19 cellular contexts compared by ENCODE assay signal in the genomic region with DNA sequence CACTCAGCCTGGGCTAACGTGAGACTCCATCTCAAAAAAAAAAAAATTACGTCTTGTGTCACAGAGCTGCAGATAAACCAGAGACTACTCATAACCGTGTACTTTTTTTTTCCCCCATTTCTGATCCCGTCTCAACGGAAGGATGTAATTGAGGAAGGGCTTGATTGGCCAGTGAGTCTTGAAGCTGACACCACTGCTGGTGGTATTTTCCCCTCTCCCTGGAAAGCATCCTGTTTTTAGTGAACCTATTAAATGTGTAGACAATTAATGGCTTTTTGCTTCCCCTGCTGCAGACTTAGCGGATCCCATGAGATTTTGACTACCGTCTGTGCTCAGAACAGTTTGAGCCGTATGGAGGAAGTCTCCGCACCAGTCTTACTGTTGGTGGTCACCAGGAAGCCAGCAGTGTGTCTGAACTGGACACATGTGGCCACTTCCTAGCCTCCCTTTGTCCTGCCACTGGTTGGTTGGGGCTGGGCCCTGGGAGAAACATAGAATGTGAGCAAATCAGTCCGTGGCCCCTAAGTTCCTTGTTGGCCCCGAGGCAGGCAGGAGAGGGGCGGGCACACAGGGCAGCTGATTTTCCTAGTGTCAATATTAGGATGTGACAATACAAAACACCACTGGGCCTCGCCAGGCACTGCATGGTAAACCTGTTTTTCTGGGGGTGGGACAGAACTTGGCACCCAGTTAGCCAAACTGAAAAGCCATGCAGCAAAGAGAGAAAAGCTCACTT. TPM values are rescaled to one million over a fixed set of nuclear protein-coding genes. Genes with fewer than 3 reads are reported as not detected.
DNase-seq lines count a peak whose midpoint lies in the region; ATAC-seq and TF ChIP-seq lines count a peak whose summit lies in the region.
"Had no signal": no experiment of that assay in that cellular context is flagged by ENCODE, and none has a peak within 500 bp of the region (broad histone marks: within the 10 kb centered on the region; RNA-seq: fewer than 3 reads in every experiment).

No MANE protein-coding gene starts in this region.

- H3K9me3 Mint-ChIP-seq in MCF 10A (ENCODE audit: unreplicated experiment) (no peaks in the 10 kb centered on the region), type B pancreatic cell (no peaks in the 10 kb centered on the region)
- H3K9me3 Mint-ChIP-seq: CD8-positive, alpha-beta memory T cell; stimulated activated naive CD8-positive, alpha-beta T cell treated with anti-CD3 and anti-CD28 coated beads, Interleukin-15, amount 100 ng/mL, for 72 hours had no signal

- H3K27ac ChIP-seq in breast epithelium (peak overlapping the region; percentile 68 to 72), WERI-Rb-1 (no peak overlapping the region)
- H3K27ac ChIP-seq: hepatocyte, sigmoid colon, SJSA1, vagina had no signal

- H3K4me1 Mint-ChIP-seq in MCF 10A (ENCODE audit: insufficient read depth, unreplicated experiment) = no peaks in the 10 kb centered on the region
- peaks cover 20% of the 10 kb centered on the region for H3K4me1 Mint-ChIP-seq in type B pancreatic cell (ENCODE audit: unreplicated experiment)

- intact Hi-C loops in breast epithelium (cut with DNase I; ENCODE audit: low total_unique reads) (no loop called here), MCF 10A (cut with micrococcal nuclease) (loop anchor here (5.0 kb wide), 1 partner anchor 39 kb away; a partner anchor contains a TSS)

- no TSS peak for BruUV-seq in MCF 10A (replicated peaks; lab: Mats Ljungman, UMichigan)

- H3K36me3 ChIP-seq in breast epithelium (no peaks in the 10 kb centered on the region), WERI-Rb-1 (no peaks in the 10 kb centered on the region)
- H3K36me3 ChIP-seq: sigmoid colon, vagina had no signal

- no peak for TF ChIP-seq POLR2A in breast epithelium (IDR thresholded peaks at IDR 0.05)
- TF ChIP-seq POLR2A in GM18505 (IDR thresholded peaks at IDR 0.05; ENCODE audit: borderline replicate concordance, extremely low read depth, insufficient read depth, insufficient read length) = no peak

- TF ChIP-seq CTCF in breast epithelium (IDR thresholded peaks at IDR 0.05) = no peak
- no peak for TF ChIP-seq CTCF in MCF 10A (IDR thresholded peaks at IDR 0.05; ENCODE audit: unreplicated experiment)
- no peak for TF ChIP-seq CTCF in type B pancreatic cell (conservative IDR thresholded peaks at IDR 0.05)
- TF ChIP-seq CTCF in WERI-Rb-1 (IDR thresholded peaks at IDR 0.05; ENCODE audit: low read depth, low read length) = no peak

- DNase-seq in breast epithelium (ENCODE audit: low spot score in 2 of 2) (peak; percentile 53 to 77), MCF 10A (ENCODE audit: unreplicated experiment) (no peak), MV-4-11 (lab: John Stamatoyannopoulos, UW) (peak; percentile 12), type B pancreatic cell (ENCODE audit: extremely low spot score, unreplicated experiment) (no peak), NCI-H1092 (lab: John Stamatoyannopoulos, UW) (no peak), WERI-Rb-1 (no peak)
- DNase-seq: activated CD4-positive, alpha-beta T cell treated with anti-CD3 and anti-CD28 coated beads for 36 hours; aorta; CD8-positive, alpha-beta memory T cell; NCI-H446; sigmoid colon; stimulated activated CD4-positive, alpha-beta T cell treated with anti-CD3 and anti-CD28 coated beads, Interleukin-1b, Interleukin-23, amount 100 ng/mL, for 48 hours; stimulated activated naive CD8-positive, alpha-beta T cell treated with anti-CD3 and anti-CD28 coated beads, Interleukin-15, amount 100 ng/mL, for 72 hours had no signal

- H3K4me3 Mint-ChIP-seq in MCF 10A (ENCODE audit: unreplicated experiment) (no peak overlapping the region), type B pancreatic cell (peak overlapping the region; percentile 83)
- H3K4me3 Mint-ChIP-seq: activated CD4-positive, alpha-beta T cell treated with anti-CD3 and anti-CD28 coated beads for 36 hours; stimulated activated naive CD8-positive, alpha-beta T cell treated with anti-CD3 and anti-CD28 coated beads, Interleukin-15, amount 100 ng/mL, for 72 hours had no signal

- no peaks in the 10 kb centered on the region for H3K27me3 Mint-ChIP-seq in MCF 10A (ENCODE audit: insufficient read depth, unreplicated experiment)
- peaks cover 38% of the 10 kb centered on the region for H3K27me3 Mint-ChIP-seq in type B pancreatic cell
- H3K27me3 Mint-ChIP-seq: CD8-positive, alpha-beta memory T cell; stimulated activated naive CD8-positive, alpha-beta T cell treated with anti-CD3 and anti-CD28 coated beads, Interleukin-15, amount 100 ng/mL, for 72 hours had no signal

- H3K4me3 ChIP-seq in breast epithelium (no peak overlapping the region), WERI-Rb-1 (ENCODE audit: low read depth, low read length) (no peak overlapping the region)
- H3K4me3 ChIP-seq: hepatocyte, sigmoid colon, SJSA1, vagina had no signal

- CTCF ChIA-PET in MCF 10A (lab: Yijun Ruan, JAX) = interaction anchor here (0.7 to 0.9 kb wide), 3 partner anchors 20 to 401 kb away, joined by 3 read pairs; no protein-coding TSS in a partner anchor

- H3K4me1 ChIP-seq in breast epithelium = peaks cover 3 to 5% of the 10 kb centered on the region in 2 donors

- POLR2A ChIA-PET in MCF 10A (lab: Yijun Ruan, JAX) = interaction anchor here (0.6 kb wide), 1 partner anchor 1070 kb away, joined by 4 read pairs; no protein-coding TSS in a partner anchor

- H3K36me3 Mint-ChIP-seq in MCF 10A (ENCODE audit: insufficient read depth, unreplicated experiment) (peaks cover 12% of the 10 kb centered on the region), type B pancreatic cell (no peaks in the 10 kb centered on the region)
- H3K36me3 Mint-ChIP-seq: CD8-positive, alpha-beta memory T cell had no signal

- H3K9me3 ChIP-seq in breast epithelium (no peaks in the 10 kb centered on the region), WERI-Rb-1 (ENCODE audit: severe bottlenecking) (no peaks in the 10 kb centered on the region)
- H3K9me3 ChIP-seq: sigmoid colon, vagina had no signal

- ATAC-seq in esophagus mucosa (peak; percentile 8), GM18505 (IDR thresholded peaks at IDR 0.05; ENCODE audit: unreplicated experiment) (no peak)
- ATAC-seq: activated CD4-positive, alpha-beta T cell treated with anti-CD3 and anti-CD28 coated beads for 36 hours; stimulated activated naive CD8-positive, alpha-beta T cell treated with anti-CD3 and anti-CD28 coated beads, Interleukin-15, amount 100 ng/mL, for 72 hours had no signal

- H3K27ac Mint-ChIP-seq in MCF 10A (ENCODE audit: low read depth, unreplicated experiment) = no peak overlapping the region
- peak overlapping the region; percentile 42 for H3K27ac Mint-ChIP-seq in type B pancreatic cell
- H3K27ac Mint-ChIP-seq: stimulated activated naive CD8-positive, alpha-beta T cell treated with anti-CD3 and anti-CD28 coated beads, Interleukin-15, amount 100 ng/mL, for 72 hours had no signal

- peaks cover 0 to 3% of the 10 kb centered on the region in 2 donors for H3K27me3 ChIP-seq in breast epithelium
- peaks cover 13% of the 10 kb centered on the region for H3K27me3 ChIP-seq in WERI-Rb-1 (ENCODE audit: insufficient read depth, low read depth, severe bottlenecking)
- H3K27me3 ChIP-seq: vagina had no signal

RNA-seq across cellular contexts. Expression of a gene that starts 3.1 kb away (rescaled TPM):
- total RNA-seq in breast epithelium (10 to 100 TPM in 2 of 3 donors, not detected in 1; 22.6 to 25.0 TPM), MCF 10A (2022) (7.3 and 10.0 TPM in 2 replicates), esophagus mucosa (22.9 TPM), type B pancreatic cell (ENCODE audit: low replicate concordance) (5.4 and 37.9 TPM in 2 replicates)
- total RNA-seq: aorta, mesenteric fat pad, sigmoid colon, vagina had no signal

RNA-seq across cellular contexts. Expression of a gene that starts 24.5 kb away (rescaled TPM):
- total RNA-seq in breast epithelium (1 to 10 TPM; 4.6 to 6.4 (median 5.2) TPM), MCF 10A (2022) (3.3 and 3.6 TPM in 2 replicates), esophagus mucosa (4.7 TPM), type B pancreatic cell (ENCODE audit: low replicate concordance) (11.0 and 16.9 TPM in 2 replicates)

RNA-seq across cellular contexts. Expression of a gene that starts 29.5 kb away (rescaled TPM):
- total RNA-seq in breast epithelium (10 to 100 TPM; 18.6 to 31.1 (median 26.2) TPM), MCF 10A (2022) (17.6 and 18.8 TPM in 2 replicates), esophagus mucosa (14.9 TPM), type B pancreatic cell (ENCODE audit: low replicate concordance) (24.0 and 27.0 TPM in 2 replicates)

RNA-seq across cellular contexts. Expression of a gene that starts 37.7 kb away (rescaled TPM):
- 100 to 1,000 TPM; 250 to 468 (median 284) TPM for total RNA-seq in breast epithelium
- total RNA-seq in MCF 10A (2022) = 294 and 308 TPM in 2 replicates
- total RNA-seq in esophagus mucosa = 435 TPM
- total RNA-seq in type B pancreatic cell (ENCODE audit: low replicate concordance) = 16.9 and 30.9 TPM in 2 replicates

Comparison
In these comparisons a context has a peak if more than half of its experiments do, and no peak if none do; other contexts are left out.
1. DNase-seq: peak in breast epithelium (2 of 2) and MV-4-11 (single experiment); none in MCF 10A (single experiment), type B pancreatic cell (single experiment), NCI-H1092 (single experiment) and WERI-Rb-1 (single experiment).